In genomic region chr7:74178632-74179031, GRCh38 we compare ENCODE assay signal across 11 cellular contexts. TPM values are rescaled to one million over a fixed set of nuclear protein-coding genes. Genes with fewer than 3 reads are reported as not detected.
DNase-seq lines count a peak whose midpoint lies in the region; ATAC-seq, FAIRE-seq and TF ChIP-seq lines count a peak whose summit lies in the region.
"Had no signal": no experiment of that assay in that cellular context is flagged by ENCODE, and none has a peak within 500 bp of the region (broad histone marks: within the 10 kb centered on the region; RNA-seq: fewer than 3 reads in every experiment).

No MANE protein-coding gene starts in this region.

- H3K9ac ChIP-seq in keratinocyte (ENCODE audit: control insufficient read depth, extremely low read depth, insufficient read depth, low read length), result no peak overlapping the region

- peaks cover 45% of the 10 kb centered on the region for H3K36me3 Mint-ChIP-seq in activated CD8-positive, alpha-beta T cell treated with anti-CD3 and anti-CD28 coated beads, Interleukin-2, amount 10 ng/mL, durations not matched to agents 7 days and 5 days (ENCODE audit: low read depth)

- POLR2A ChIA-PET in activated CD8-positive, alpha-beta T cell treated with anti-CD3 and anti-CD28 coated beads, Interleukin-2, amount 10 ng/mL, durations not matched to agents 7 days and 5 days (lab: Charles Lee), result interaction anchor here (0.6 to 1.7 kb wide), 2 partner anchors 24 to 110 kb away, joined by 3 read pairs; no protein-coding TSS in a partner anchor

- peak; percentile 28 for DNase-seq in stimulated activated CD4-positive, alpha-beta T cell treated with anti-CD3 and anti-CD28 coated beads, Interleukin-15, amount 100 ng/mL, for 24 hours
- DNase-seq in stimulated activated CD4-positive, alpha-beta T cell treated with anti-CD3 and anti-CD28 coated beads, Interleukin-2, amount 100 ng/mL, for 24 hours, result no peak
- DNase-seq in activated CD8-positive, alpha-beta T cell treated with anti-CD3 and anti-CD28 coated beads, Interleukin-2, amount 10 ng/mL, durations not matched to agents 7 days and 5 days, result no peak
- DNase-seq in keratinocyte (ENCODE audit: low read depth, low spot score), result no peak
- no peak for DNase-seq in transverse colon
- no peak for DNase-seq in GM20000 (ENCODE audit: low spot score)
- DNase-seq in amygdala (lab: John Stamatoyannopoulos, UW), result no peak
- DNase-seq in SHP77 treated with DMSO at 0.1 percent for 48 hours (lab: John Stamatoyannopoulos, UW), result no peak
- DNase-seq: dermis blood vessel endothelial cell, left ventricle myocardium superior, NCI-H2227 treated with DMSO at 0.1 percent for 48 hours had no signal

- H3K4me3 Mint-ChIP-seq in activated CD8-positive, alpha-beta T cell treated with anti-CD3 and anti-CD28 coated beads, Interleukin-2, amount 10 ng/mL, durations not matched to agents 7 days and 5 days, result no peak overlapping the region

- H3K27me3 Mint-ChIP-seq in activated CD8-positive, alpha-beta T cell treated with anti-CD3 and anti-CD28 coated beads, Interleukin-2, amount 10 ng/mL, durations not matched to agents 7 days and 5 days (ENCODE audit: low read depth), result no peaks in the 10 kb centered on the region

- H3K27me3 ChIP-seq in keratinocyte (ENCODE audit: control insufficient read depth, extremely low read depth, insufficient read depth, low read length) (no peaks in the 10 kb centered on the region), transverse colon (no peaks in the 10 kb centered on the region)

- 41 to 45% methylated on average over 9 of the region's 9 CpGs for WGBS in transverse colon (ENCODE audit: low coverage in 1 of 2), 2 donors

- CTCF ChIA-PET in activated CD8-positive, alpha-beta T cell treated with anti-CD3 and anti-CD28 coated beads, Interleukin-2, amount 10 ng/mL, durations not matched to agents 7 days and 5 days (lab: Charles Lee), result interaction anchor here (0.6 to 8.9 kb wide), 4 partner anchors 26 to 222 kb away, joined by 3 to 51 read pairs (median 5); no protein-coding TSS in a partner anchor

- H4K20me1 ChIP-seq in keratinocyte (ENCODE audit: control insufficient read depth, extremely low read depth, insufficient read depth, low read length), result peaks cover 52% of the 10 kb centered on the region

- H3K4me1 Mint-ChIP-seq in activated CD8-positive, alpha-beta T cell treated with anti-CD3 and anti-CD28 coated beads, Interleukin-2, amount 10 ng/mL, durations not matched to agents 7 days and 5 days (ENCODE audit: low read depth), result peaks cover 58% of the 10 kb centered on the region

- H2AFZ ChIP-seq in keratinocyte (ENCODE audit: control insufficient read depth, low read length), result no peak overlapping the region

- peak overlapping the region; percentile 18 for H3K4me2 ChIP-seq in keratinocyte (ENCODE audit: control insufficient read depth, extremely low read depth, insufficient read depth, low read depth, low read length)

- in situ Hi-C loops in transverse colon (cut with MboI; ENCODE audit: low pct_ligation_motif_present in 1 of 4, low pct_unique_long_range_greater_than_20kb in 1 of 4, low sequenced_read_pairs in 3 of 4), result loop anchor here in 2 of 4 donors (25.0 kb wide), 2 partner anchors 91 to 116 kb away; partner anchors contain the start of gene LIMK1 (in 1 of the 2)

- intact Hi-C loops in transverse colon (cut with DNase I; ENCODE audit: low total_unique reads), result loop anchor here (10.0 kb wide), 1 partner anchor 114 kb away; no protein-coding TSS in a partner anchor

- H3K27ac ChIP-seq in keratinocyte (ENCODE audit: control insufficient read depth, insufficient read depth, low read length) (peak overlapping the region; percentile 42), transverse colon (peak overlapping the region in 3 of 4 donors; percentile 7 to 41 (median 32))

- H3K4me1 ChIP-seq in keratinocyte (ENCODE audit: control insufficient read depth, extremely low read depth, insufficient read depth, low read length) (peaks cover 57% of the 10 kb centered on the region), transverse colon (peaks cover 60 to 86% (median 77%) of the 10 kb centered on the region in 4 donors)

- no peaks in the 10 kb centered on the region for H3K9me3 Mint-ChIP-seq in activated CD8-positive, alpha-beta T cell treated with anti-CD3 and anti-CD28 coated beads, Interleukin-2, amount 10 ng/mL, durations not matched to agents 7 days and 5 days (ENCODE audit: insufficient read depth)

- TF ChIP-seq POLR2A in transverse colon (IDR thresholded peaks at IDR 0.05), result no peak

- H3K36me3 ChIP-seq in keratinocyte (ENCODE audit: control insufficient read depth in 2 of 2, extremely low read depth in 1 of 2, insufficient read depth in 2 of 2, low read length in 2 of 2) (peaks cover 6 to 33% of the 10 kb centered on the region in 2 experiments), transverse colon (no peaks in the 10 kb centered on the region)

- peaks cover 94% of the 10 kb centered on the region for H3K79me2 ChIP-seq in keratinocyte (ENCODE audit: control insufficient read depth, insufficient read depth, low read length)

- dilution Hi-C loops in keratinocyte (cut with MboI; ENCODE audit: extremely low pct_ligation_motif_present, low sequenced_read_pairs), result no loop called here

- no peaks in the 10 kb centered on the region for H3K9me3 ChIP-seq in keratinocyte (ENCODE audit: control insufficient read depth, low read depth, low read length)
- no peaks in the 10 kb centered on the region for H3K9me3 ChIP-seq in transverse colon

- H3K4me3 ChIP-seq in keratinocyte (ENCODE audit: control insufficient read depth in 2 of 3, extremely low read depth in 1 of 3, insufficient read depth in 2 of 3, low read depth in 1 of 3, low read length in 3 of 3) (no peak overlapping the region), transverse colon (no peak overlapping the region)

- peak overlapping the region; percentile 10 for H3K27ac Mint-ChIP-seq in activated CD8-positive, alpha-beta T cell treated with anti-CD3 and anti-CD28 coated beads, Interleukin-2, amount 10 ng/mL, durations not matched to agents 7 days and 5 days

- TF ChIP-seq CTCF in keratinocyte (optimal IDR thresholded peaks at IDR 0.05 in 1 of 3, IDR thresholded peaks at IDR 0.05 in 1 of 3, conservative IDR thresholded peaks at IDR 0.05 in 1 of 3; ENCODE audit: extremely low read depth in 1 of 3, insufficient read depth in 2 of 3, low read length in 3 of 3), result no peak
- TF ChIP-seq CTCF in transverse colon (IDR thresholded peaks at IDR 0.05), result no peak
- TF ChIP-seq CTCF in GM20000 (IDR thresholded peaks at IDR 0.05; ENCODE audit: extremely low read depth, missing control alignments), result no peak

- no peak for FAIRE-seq in keratinocyte (lab: Jason Lieb, UNC)

- H3K9me1 ChIP-seq in keratinocyte (ENCODE audit: control insufficient read depth, extremely low read depth, insufficient read depth, low read length), result peaks cover 6% of the 10 kb centered on the region

- no peak for ATAC-seq in activated CD8-positive, alpha-beta T cell treated with anti-CD3 and anti-CD28 coated beads, Interleukin-2, amount 10 ng/mL, durations not matched to agents 7 days and 5 days
- ATAC-seq: left ventricle myocardium superior had no signal

- no peak for TF ChIP-seq EP300 in transverse colon (IDR thresholded peaks at IDR 0.05; ENCODE audit: low read depth)

RNA-seq across cellular contexts. Expression of gene EIF4H, which starts 4.5 kb away (rescaled TPM):
- total RNA-seq in activated CD8-positive, alpha-beta T cell treated with anti-CD3 and anti-CD28 coated beads, Interleukin-2, amount 10 ng/mL, durations not matched to agents 7 days and 5 days, result 100 to 1,000 TPM; 287 to 302 TPM
- 286 to 340 TPM (median 339 TPM) in 3 replicates for polyA plus RNA-seq in keratinocyte
- polyA plus RNA-seq in keratinocyte (2011; ENCODE audit: low read depth), result 371 TPM
- polyA plus RNA-seq in keratinocyte (2011; cell fraction: cytosol; rRNA removed), result 261 and 298 TPM in 2 replicates
- 252 and 253 TPM in 2 replicates for polyA plus RNA-seq in keratinocyte (2011; cell fraction: nucleus; rRNA removed)
- 242 and 328 TPM in 2 replicates for polyA plus RNA-seq in keratinocyte (2012; ENCODE audit: low replicate concordance)
- polyA minus RNA-seq in keratinocyte, result 206 to 254 TPM (median 244 TPM) in 3 replicates
- 254 TPM for polyA minus RNA-seq in keratinocyte (2011; cell fraction: cytosol; rRNA and poly(A)+ RNA removed)
- polyA minus RNA-seq in keratinocyte (2011; cell fraction: nucleus; rRNA and poly(A)+ RNA removed), result 113 and 156 TPM in 2 replicates
- total RNA-seq in transverse colon, result 100 to 1,000 TPM; 175 to 250 (median 213) TPM

RNA-seq across cellular contexts. Expression of gene LAT2, which starts 31.2 kb away (rescaled TPM):
- total RNA-seq in activated CD8-positive, alpha-beta T cell treated with anti-CD3 and anti-CD28 coated beads, Interleukin-2, amount 10 ng/mL, durations not matched to agents 7 days and 5 days, result 10 to 100 TPM; 31.7 to 31.8 TPM
- polyA plus RNA-seq in keratinocyte, result 0.49 to 0.82 TPM (median 0.63 TPM) in 3 replicates
- polyA plus RNA-seq in keratinocyte (2011; ENCODE audit: low read depth), result 1.1 TPM
- polyA plus RNA-seq in keratinocyte (2011; cell fraction: cytosol; rRNA removed), result 0.33 and 0.39 TPM in 2 replicates
- polyA plus RNA-seq in keratinocyte (2011; cell fraction: nucleus; rRNA removed), result 3.9 TPM in 2 replicates
- 0.61 and 2.0 TPM in 2 replicates for polyA plus RNA-seq in keratinocyte (2012; ENCODE audit: low replicate concordance)
- polyA minus RNA-seq in keratinocyte, result 0.16 to 1.8 TPM (median 1.4 TPM) in 3 replicates
- not detected for polyA minus RNA-seq in keratinocyte (2011; cell fraction: cytosol; rRNA and poly(A)+ RNA removed)
- 1.5 and 2.6 TPM in 2 replicates for polyA minus RNA-seq in keratinocyte (2011; cell fraction: nucleus; rRNA and poly(A)+ RNA removed)
- 10 to 100 TPM in 1 of 4 donors, 1 to 10 TPM in 1, not detected in 2; 2.3 to 12.7 TPM for total RNA-seq in transverse colon
